14 cellular contexts compared by ENCODE assay signal in genomic region chr14:103444837-103445524, GRCh38. TPM values are rescaled to one million over a fixed set of nuclear protein-coding genes. Genes with fewer than 3 reads are reported as not detected.
DNase-seq lines count a peak whose midpoint lies in the region; ATAC-seq and TF ChIP-seq lines count a peak whose summit lies in the region.
"Had no signal": no experiment of that assay in that cellular context is flagged by ENCODE, and none has a peak within 500 bp of the region (broad histone marks: within the 10 kb centered on the region; RNA-seq: fewer than 3 reads in every experiment).

No MANE protein-coding gene starts in this region.

- no peak for TF ChIP-seq POLR2A in lower leg skin (IDR thresholded peaks at IDR 0.05)

- no peaks in the 10 kb centered on the region for H3K36me3 ChIP-seq in brain microvascular endothelial cell (replicated peaks)

- H3K27ac Mint-ChIP-seq in stimulated activated effector memory CD8-positive, alpha-beta T cell treated with anti-CD3 and anti-CD28 coated beads, Interleukin-12 subunit alpha, Interleukin-12 subunit beta, amount 100 ng/mL, for 72 hours = peak overlapping the region; percentile 29
- H3K27ac Mint-ChIP-seq: activated naive CD8-positive, alpha-beta T cell treated with anti-CD3 and anti-CD28 coated beads, Interleukin-2, amount 10 ng/mL, durations not matched to agents 7 days and 5 days; stimulated activated naive CD8-positive, alpha-beta T cell treated with anti-CD3 and anti-CD28 coated beads, Interleukin-15, Interleukin-2, amounts not matched to agents 100 ng/mL and 50 ng/mL, for 24 hours had no signal

- H3K4me1 ChIP-seq in right cardiac atrium (ENCODE audit: control insufficient read depth, insufficient read depth, low read length) = peaks cover 4% of the 10 kb centered on the region

- H3K27ac ChIP-seq in brain microvascular endothelial cell (peak overlapping the region; percentile 57), right cardiac atrium (ENCODE audit: low read length) (peak overlapping the region; percentile 58)
- H3K27ac ChIP-seq: A549, epithelial cell of prostate had no signal

- 43% methylated on average over 4 of the region's 4 CpGs for WGBS in right cardiac atrium
- WGBS in lower leg skin, 2 donors = 76 to 77% methylated on average over 4 of the region's 4 CpGs

- TF ChIP-seq CTCF in brain microvascular endothelial cell (IDR thresholded peaks at IDR 0.05; ENCODE audit: low read depth, low read length, missing control alignments) (no peak), lower leg skin (IDR thresholded peaks at IDR 0.05) (no peak)

- DNase-seq in NCI-H510A treated with DMSO at 0.1 percent for 48 hours (lab: John Stamatoyannopoulos, UW) (peak; percentile 16), NCI-H510A (lab: John Stamatoyannopoulos, UW) (no peak), brain microvascular endothelial cell (peak; percentile 76), right cardiac atrium (no peak), lower leg skin (ENCODE audit: low spot score in 2 of 2) (no peak)
- DNase-seq in stimulated activated effector memory CD8-positive, alpha-beta T cell treated with anti-CD3 and anti-CD28 coated beads, Interleukin-12 subunit alpha, Interleukin-12 subunit beta, amount 100 ng/mL, for 72 hours (ENCODE audit: low spot score in 2 of 2) = no peak
- no peak for DNase-seq in activated effector memory CD4-positive, alpha-beta T cell treated with Interleukin-2 at 50 U/mL for 16 hours
- DNase-seq: activated naive CD8-positive, alpha-beta T cell treated with anti-CD3 and anti-CD28 coated beads, Interleukin-2, amount 10 ng/mL, durations not matched to agents 7 days and 5 days; NCI-H1048; stimulated activated CD4-positive, alpha-beta T cell treated with anti-CD3 and anti-CD28 coated beads, Interleukin-2, amount 100 ng/mL, for 48 hours had no signal

- H3K27me3 ChIP-seq in brain microvascular endothelial cell (replicated peaks) (no peaks in the 10 kb centered on the region), right cardiac atrium (ENCODE audit: control insufficient read depth, insufficient read depth) (no peaks in the 10 kb centered on the region)

- peaks cover 42% of the 10 kb centered on the region for H3K4me1 Mint-ChIP-seq in stimulated activated effector memory CD8-positive, alpha-beta T cell treated with anti-CD3 and anti-CD28 coated beads, Interleukin-12 subunit alpha, Interleukin-12 subunit beta, amount 100 ng/mL, for 72 hours

- in situ Hi-C loops in brain microvascular endothelial cell (cut with HindIII; ENCODE audit: low pct_ligation_motif_present, low sequenced_read_pairs) = no loop called here

- no peak overlapping the region for H3K4me3 Mint-ChIP-seq in stimulated activated effector memory CD8-positive, alpha-beta T cell treated with anti-CD3 and anti-CD28 coated beads, Interleukin-12 subunit alpha, Interleukin-12 subunit beta, amount 100 ng/mL, for 72 hours
- H3K4me3 Mint-ChIP-seq: activated naive CD8-positive, alpha-beta T cell treated with anti-CD3 and anti-CD28 coated beads, Interleukin-2, amount 10 ng/mL, durations not matched to agents 7 days and 5 days; stimulated activated naive CD8-positive, alpha-beta T cell treated with anti-CD3 and anti-CD28 coated beads, Interleukin-15, Interleukin-2, amounts not matched to agents 100 ng/mL and 50 ng/mL, for 24 hours had no signal

- intact Hi-C loops in right cardiac atrium (cut with DNase I) (loop anchor here in 2 of 4 donors (10.0 kb wide), 1 partner anchor 50 kb away; no protein-coding TSS in a partner anchor), lower leg skin (cut with DNase I; ENCODE audit: low total_unique reads) (no loop called here)

- no peaks in the 10 kb centered on the region for H3K9me3 ChIP-seq in right cardiac atrium (ENCODE audit: control insufficient read depth, low read length)
- H3K9me3 ChIP-seq: A549 had no signal

- peak; percentile 69 to 77 for ATAC-seq in right cardiac atrium
- ATAC-seq in stimulated activated effector memory CD8-positive, alpha-beta T cell treated with anti-CD3 and anti-CD28 coated beads, Interleukin-12 subunit alpha, Interleukin-12 subunit beta, amount 100 ng/mL, for 72 hours = no peak
- no peak for ATAC-seq in GM21786 (IDR thresholded peaks at IDR 0.05; ENCODE audit: unreplicated experiment)

- no peaks in the 10 kb centered on the region for H3K9me3 Mint-ChIP-seq in stimulated activated effector memory CD8-positive, alpha-beta T cell treated with anti-CD3 and anti-CD28 coated beads, Interleukin-12 subunit alpha, Interleukin-12 subunit beta, amount 100 ng/mL, for 72 hours
- H3K9me3 Mint-ChIP-seq: activated naive CD8-positive, alpha-beta T cell treated with anti-CD3 and anti-CD28 coated beads, Interleukin-2, amount 10 ng/mL, durations not matched to agents 7 days and 5 days; stimulated activated naive CD8-positive, alpha-beta T cell treated with anti-CD3 and anti-CD28 coated beads, Interleukin-15, Interleukin-2, amounts not matched to agents 100 ng/mL and 50 ng/mL, for 24 hours had no signal

- H3K4me3 ChIP-seq in brain microvascular endothelial cell (ENCODE audit: low read depth, low read length) (no peak overlapping the region), right cardiac atrium (ENCODE audit: low read length) (no peak overlapping the region), lower leg skin (ENCODE audit: low read depth, poor library complexity, severe bottlenecking) (no peak overlapping the region)
- H3K4me3 ChIP-seq: A549 had no signal

- peaks cover 36% of the 10 kb centered on the region for H3K36me3 Mint-ChIP-seq in stimulated activated effector memory CD8-positive, alpha-beta T cell treated with anti-CD3 and anti-CD28 coated beads, Interleukin-12 subunit alpha, Interleukin-12 subunit beta, amount 100 ng/mL, for 72 hours

RNA-seq across cellular contexts. Expression of gene MARK3, which starts 59.8 kb away (rescaled TPM):
- 100 to 1,000 TPM in 1 of 4 donors, 10 to 100 TPM in 3; 85.6 to 105 (median 96.0) TPM for total RNA-seq in right cardiac atrium
- polyA plus RNA-seq in right cardiac atrium = 79.4 TPM
- total RNA-seq in lower leg skin = 10 to 100 TPM; 47.3 to 68.2 (median 58.8) TPM

Comparison
In these comparisons a context has a peak if more than half of its experiments do, and no peak if none do; other contexts are left out.
1. DNase-seq: peak in NCI-H510A treated with DMSO at 0.1 percent for 48 hours (single experiment) and brain microvascular endothelial cell (single experiment); none in NCI-H510A (single experiment), right cardiac atrium (0 of 3), stimulated activated effector memory CD8-positive, alpha-beta T cell treated with anti-CD3 and anti-CD28 coated beads, Interleukin-12 subunit alpha, Interleukin-12 subunit beta, amount 100 ng/mL, for 72 hours (0 of 2), lower leg skin (0 of 2) and activated effector memory CD4-positive, alpha-beta T cell treated with Interleukin-2 at 50 U/mL for 16 hours (single experiment).
2. ATAC-seq: peak in right cardiac atrium (2 of 2); none in stimulated activated effector memory CD8-positive, alpha-beta T cell treated with anti-CD3 and anti-CD28 coated beads, Interleukin-12 subunit alpha, Interleukin-12 subunit beta, amount 100 ng/mL, for 72 hours (single experiment) and GM21786 (single experiment).